ENCODE assay signal across 8 cellular contexts in genomic region chr3:15858547-15859506, GRCh38.
A peak's percentile ranks its signal among the peaks of the same experiment; 100 is the strongest.
DNase-seq lines count a peak whose midpoint lies in the region; ATAC-seq and TF ChIP-seq lines count a peak whose summit lies in the region.

No MANE protein-coding gene starts in this region.

- no peaks in the 10 kb centered on the region for H3K9me3 ChIP-seq in esophagus squamous epithelium
- no peaks in the 10 kb centered on the region for H3K9me3 ChIP-seq in subcutaneous abdominal adipose tissue (ENCODE audit: control insufficient read depth in 5 of 5, low read length in 5 of 5)

- H3K36me3 ChIP-seq in esophagus squamous epithelium (no peaks in the 10 kb centered on the region), subcutaneous abdominal adipose tissue (ENCODE audit: control insufficient read depth in 5 of 5, insufficient read depth in 5 of 5, low read length in 5 of 5) (no peaks in the 10 kb centered on the region)

- TF ChIP-seq POLR2A in esophagus squamous epithelium (IDR thresholded peaks at IDR 0.05) = peak in 1 of 4 donors; percentile 34

- peak in 3 of 6 experiments; percentile 29 to 52 (median 51) for TF ChIP-seq CTCF in esophagus squamous epithelium (IDR thresholded peaks at IDR 0.05)
- TF ChIP-seq CTCF in nephron (IDR thresholded peaks at IDR 0.05; ENCODE audit: unreplicated experiment in 3 of 3) = no peak

- H3K27me3 Mint-ChIP-seq in nephron (ENCODE audit: low read depth) = no peaks in the 10 kb centered on the region

- H3K9me3 Mint-ChIP-seq in nephron = peaks cover 11% of the 10 kb centered on the region

- DNase-seq in 8988T (peak; percentile 29), NCI-H526 treated with DMSO at 0.1 percent for 48 hours (lab: John Stamatoyannopoulos, UW) (peak; percentile 25), esophagus squamous epithelium (lab: John Stamatoyannopoulos, UW) (peak; percentile 2)
- DNase-seq in activated CD8-positive, alpha-beta memory T cell treated with anti-CD3 and anti-CD28 coated beads, Interleukin-2, amount 50 U/mL, for 4 hours = peak; percentile 65

- peaks cover 15% of the 10 kb centered on the region for H3K36me3 Mint-ChIP-seq in nephron (ENCODE audit: low read depth)

- peak overlapping the region; percentile 89 to 99 (median 96) for H3K4me3 Mint-ChIP-seq in nephron

- H3K9ac ChIP-seq in subcutaneous abdominal adipose tissue (ENCODE audit: low read length in 5 of 5) = peak overlapping the region in 4 of 5 donors; percentile 73 to 88 (median 78)

- H3K27me3 ChIP-seq in esophagus squamous epithelium (no peaks in the 10 kb centered on the region), subcutaneous abdominal adipose tissue (ENCODE audit: control insufficient read depth in 5 of 5, insufficient read depth in 4 of 5, low read length in 5 of 5) (no peaks in the 10 kb centered on the region)

- H3K27ac Mint-ChIP-seq in nephron = peak overlapping the region; percentile 86 to 96 (median 88)

- H3K4me3 ChIP-seq in esophagus squamous epithelium = peak overlapping the region; percentile 68 to 96 (median 94)
- H3K4me3 ChIP-seq in subcutaneous abdominal adipose tissue (ENCODE audit: low read depth in 1 of 5, low read length in 5 of 5) = peak overlapping the region; percentile 10 to 90 (median 80)

- intact Hi-C loops in esophagus squamous epithelium (cut with DNase I) = no loop called here

- ATAC-seq in GM18502 (IDR thresholded peaks at IDR 0.05; ENCODE audit: poor library complexity, unreplicated experiment) (peak; percentile 69), HG02884 (IDR thresholded peaks at IDR 0.05; ENCODE audit: unreplicated experiment) (peak; percentile 40)

- H3K4me1 Mint-ChIP-seq in nephron = peaks cover 11% of the 10 kb centered on the region

- H3K4me1 ChIP-seq in esophagus squamous epithelium (peaks cover 0 to 35% (median 3%) of the 10 kb centered on the region in 3 donors), subcutaneous abdominal adipose tissue (ENCODE audit: control insufficient read depth in 5 of 5, insufficient read depth in 5 of 5, low read length in 5 of 5) (peaks cover 0 to 20% (median 16%) of the 10 kb centered on the region in 5 donors)

- peak overlapping the region; percentile 92 to 97 (median 94) for H3K27ac ChIP-seq in esophagus squamous epithelium
- H3K27ac ChIP-seq in subcutaneous abdominal adipose tissue (ENCODE audit: low read depth, low read length) = peak overlapping the region; percentile 19

- WGBS in esophagus squamous epithelium, 2 donors = 13 to 24% methylated on average over 7 to 11 of the region's 70 CpGs

Comparison
In these comparisons a context has a peak if more than half of its experiments do, and no peak if none do; other contexts are left out.
1. Peak in every context shown above with its lines: DNase-seq, ATAC-seq, H3K4me3 ChIP-seq and H3K27ac ChIP-seq.
2. DNase-seq: peak in every context shown above with its lines; median percentile 65 in activated CD8-positive, alpha-beta memory T cell treated with anti-CD3 and anti-CD28 coated beads, Interleukin-2, amount 50 U/mL, for 4 hours; 29 in 8988T; 25 in NCI-H526 treated with DMSO at 0.1 percent for 48 hours; 2 in esophagus squamous epithelium.